In the genomic region with DNA sequence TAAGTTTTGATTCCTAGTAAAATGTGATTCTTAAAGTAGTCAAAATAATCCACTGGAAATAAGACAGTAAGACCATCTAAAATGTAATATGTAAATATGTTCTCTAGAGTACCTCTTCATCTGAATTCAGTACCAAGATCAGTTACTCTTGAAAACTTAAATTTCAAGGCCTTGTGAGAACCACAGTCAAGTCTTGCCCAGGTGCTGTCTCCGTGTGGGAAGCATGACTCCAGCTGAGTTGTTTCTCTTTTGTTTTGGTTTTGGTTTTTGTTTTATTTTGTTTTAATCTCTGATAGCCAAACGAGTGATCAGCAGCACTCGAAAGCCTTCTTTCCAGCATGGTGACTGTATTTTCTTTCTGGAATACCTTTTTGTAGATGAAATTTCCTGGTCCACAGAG, we compare ENCODE assay signal across 9 cellular contexts.
"Had no signal": no experiment of that assay in that cellular context is flagged by ENCODE, and none has a peak within 500 bp of the region (broad histone marks: within the 10 kb centered on the region; RNA-seq: fewer than 3 reads in every experiment).

No MANE protein-coding gene starts in this region.

- H3K9ac ChIP-seq: GM23248 had no signal

- H3K36me3 ChIP-seq: HAP-1 had no signal

- DNase-seq: GM23248, GOT3, H7, H9, HCEC 1CT, HFFc6 had no signal

- H3K4me1 ChIP-seq: HAP-1 had no signal

- ATAC-seq: GM23338, HCT116 had no signal

- H2AFZ ChIP-seq: GM23248, GM23338 had no signal

- H3K27ac ChIP-seq: GM23248 had no signal

- H3K4me3 ChIP-seq: GM23248, GM23338, HAP-1 had no signal

- H3K4me2 ChIP-seq: GM23338 had no signal

- H3K9me3 ChIP-seq: HAP-1 had no signal
